10 cellular contexts compared by ENCODE assay signal in the genomic region with DNA sequence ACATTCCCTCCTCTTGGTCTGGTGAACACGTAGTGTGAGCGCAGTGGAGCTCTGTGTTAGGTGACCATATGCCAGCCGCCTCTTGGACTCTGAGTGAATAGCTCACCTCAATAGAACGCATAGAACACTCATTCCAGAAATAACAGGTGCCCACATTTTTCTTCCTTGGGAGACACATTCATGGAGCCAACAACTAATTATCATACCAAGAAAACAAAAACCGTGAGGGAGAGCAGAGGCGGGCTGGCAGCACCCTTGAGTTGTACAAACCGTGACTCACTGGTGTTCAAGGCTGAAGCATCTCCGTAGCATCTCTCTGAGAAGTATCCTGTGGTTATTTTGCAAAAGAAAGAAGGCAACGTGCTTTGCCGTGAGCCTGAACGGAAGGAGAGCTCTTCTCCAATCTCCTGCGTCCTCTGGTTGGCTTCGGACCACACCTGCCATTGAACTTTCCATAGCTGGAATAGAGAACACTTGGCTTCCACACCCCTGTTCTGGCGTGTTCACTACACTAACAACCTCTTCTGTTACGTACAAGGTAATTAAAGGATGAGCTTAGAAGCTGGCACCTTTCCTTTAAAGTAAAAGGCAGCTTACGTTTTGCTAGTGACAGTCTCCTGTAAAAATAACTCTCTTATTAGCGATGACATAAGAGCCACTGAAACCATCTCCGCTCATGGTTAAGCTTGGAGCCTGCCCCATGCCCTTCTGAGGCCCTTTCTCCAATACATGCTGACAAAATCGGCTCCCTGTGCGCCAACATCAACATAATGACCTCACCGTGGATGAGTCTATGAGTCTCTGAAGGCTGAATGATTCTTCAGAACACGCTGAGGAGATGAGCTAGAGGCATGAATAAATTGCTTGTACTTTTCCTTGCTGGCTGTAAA. TPM values are rescaled to one million over a fixed set of nuclear protein-coding genes. Genes with fewer than 3 reads are reported as not detected.
A peak's percentile ranks its signal among the peaks of the same experiment; 100 is the strongest.
DNase-seq lines count a peak whose midpoint lies in the region; ATAC-seq and TF ChIP-seq lines count a peak whose summit lies in the region.
"Had no signal": no experiment of that assay in that cellular context is flagged by ENCODE, and none has a peak within 500 bp of the region (broad histone marks: within the 10 kb centered on the region; RNA-seq: fewer than 3 reads in every experiment).

No MANE protein-coding gene starts in this region.

- WGBS in adrenal gland, 4 donors = 57 to 67% (median 62%) methylated on average over 21 to 22 of the region's 22 CpGs

- intact Hi-C loops in adrenal gland (cut with DNase I) = no loop called here

- H3K9me3 ChIP-seq in adrenal gland (replicated peaks in 1 of 3) = no peaks in the 10 kb centered on the region

- DNase-seq in G401 (ENCODE audit: low spot score) = peak; percentile 82
- DNase-seq in adrenal gland = peak; percentile 49 to 77 (median 65)
- peak; percentile 69 to 87 for DNase-seq in foreskin keratinocyte
- peak; percentile 57 for DNase-seq in putamen (ENCODE audit: low spot score)
- DNase-seq in NCI-H2171 treated with DMSO at 0.1 percent for 48 hours (lab: John Stamatoyannopoulos, UW) = no peak
- no peak for DNase-seq in LoVo (ENCODE audit: low spot score)
- DNase-seq: DMS53, SHP77 had no signal

- TF ChIP-seq CTCF in adrenal gland (IDR thresholded peaks at IDR 0.05) (no peak), foreskin keratinocyte (conservative IDR thresholded peaks at IDR 0.05) (no peak)

- H3K27me3 ChIP-seq in adrenal gland (no peaks in the 10 kb centered on the region), foreskin keratinocyte (no peaks in the 10 kb centered on the region)

- H3K4me3 ChIP-seq in adrenal gland = no peak overlapping the region

- in situ Hi-C loops in G401 (cut with HindIII; ENCODE audit: low sequenced_read_pairs) = no loop called here

- H3K27ac ChIP-seq in adrenal gland (peak overlapping the region in 3 of 5 donors; percentile 22 to 74 (median 70)), foreskin keratinocyte (peak overlapping the region; percentile 54)

- H3K4me1 ChIP-seq in adrenal gland (replicated peaks in 1 of 2) (peaks cover 0 to 10% of the 10 kb centered on the region in 2 donors), foreskin keratinocyte (peaks cover 8% of the 10 kb centered on the region)

- ATAC-seq in foreskin keratinocyte = peak; percentile 89
- no peak for ATAC-seq in GM18511 (IDR thresholded peaks at IDR 0.05; ENCODE audit: unreplicated experiment)
- ATAC-seq in GM19328 (IDR thresholded peaks at IDR 0.05; ENCODE audit: unreplicated experiment) = no peak

- peak in 1 of 2 donors; percentile 25 for TF ChIP-seq POLR2A in adrenal gland (IDR thresholded peaks at IDR 0.05)

- H3K36me3 ChIP-seq in adrenal gland (replicated peaks in 1 of 2) = no peaks in the 10 kb centered on the region

RNA-seq across cellular contexts. Expression of a gene that starts 30.2 kb away (rescaled TPM):
- 3.9 and 4.8 TPM in 2 replicates for total RNA-seq in G401 (2014; rRNA removed; shearing (Covaris generic))
- 100 to 1,000 TPM; 123 to 685 (median 238) TPM for total RNA-seq in adrenal gland
- polyA plus RNA-seq in adrenal gland = 100 to 1,000 TPM; 104 to 162 (median 136) TPM
- total RNA-seq in foreskin keratinocyte = 83.9 and 85.2 TPM in 2 replicates
- 37.5 and 43.9 TPM in 2 replicates for polyA plus RNA-seq in foreskin keratinocyte

Comparison
In these comparisons a context has a peak if more than half of its experiments do, and no peak if none do; other contexts are left out.
1. DNase-seq: peak in G401 (single experiment), adrenal gland (7 of 7), foreskin keratinocyte (2 of 2) and putamen (single experiment); none in NCI-H2171 treated with DMSO at 0.1 percent for 48 hours (single experiment) and LoVo (single experiment).
2. RNA of a gene that starts 30.2 kb away (total RNA-seq): 123 to 685 TPM in adrenal gland and 83.9 to 85.2 TPM in foreskin keratinocyte; 3.9 to 4.8 TPM in G401; every median in the first group is over 10 times any median in the second.